ENCODE assay signal across 15 cellular contexts in genomic region chr10:35426657-35427056, GRCh38.
DNase-seq lines count a peak whose midpoint lies in the region; ATAC-seq and TF ChIP-seq lines count a peak whose summit lies in the region.
"Had no signal": no experiment of that assay in that cellular context is flagged by ENCODE, and none has a peak within 500 bp of the region (broad histone marks: within the 10 kb centered on the region; RNA-seq: fewer than 3 reads in every experiment).

No MANE protein-coding gene starts in this region.

- ATAC-seq in natural killer cell (no peak), GM21423 (IDR thresholded peaks at IDR 0.05; ENCODE audit: unreplicated experiment) (no peak), HG02973 (IDR thresholded peaks at IDR 0.05; ENCODE audit: unreplicated experiment) (no peak)
- ATAC-seq in natural killer cell treated with Interleukin-12 subunit alpha and Interleukin-12 subunit beta and Interleukin-15 and Interleukin-18, amount 100 ng/mL, for 72 hours = no peak

- H3K27ac Mint-ChIP-seq in natural killer cell (peak overlapping the region; percentile 59 to 80), neural crest cell (ENCODE audit: unreplicated experiment) (peak overlapping the region; percentile 90)
- peak overlapping the region in 1 of 2 donors; percentile 14 for H3K27ac Mint-ChIP-seq in natural killer cell treated with Interleukin-12 subunit alpha and Interleukin-12 subunit beta and Interleukin-15 and Interleukin-18, amount 100 ng/mL, for 72 hours

- H3K9me3 Mint-ChIP-seq in natural killer cell = no peaks in the 10 kb centered on the region
- no peaks in the 10 kb centered on the region for H3K9me3 Mint-ChIP-seq in natural killer cell treated with Interleukin-12 subunit alpha and Interleukin-12 subunit beta and Interleukin-15 and Interleukin-18, amount 100 ng/mL, for 72 hours
- H3K9me3 Mint-ChIP-seq in neural crest cell = no peaks in the 10 kb centered on the region

- H3K4me3 Mint-ChIP-seq in natural killer cell = no peak overlapping the region
- H3K4me3 Mint-ChIP-seq in natural killer cell treated with Interleukin-12 subunit alpha and Interleukin-12 subunit beta and Interleukin-15 and Interleukin-18, amount 100 ng/mL, for 72 hours = no peak overlapping the region
- peak overlapping the region; percentile 39 for H3K4me3 Mint-ChIP-seq in neural crest cell

- TF ChIP-seq CTCF in natural killer cell (IDR thresholded peaks at IDR 0.05) = no peak
- no peak for TF ChIP-seq CTCF in neural crest cell (conservative IDR thresholded peaks at IDR 0.05)
- TF ChIP-seq CTCF in uterus (IDR thresholded peaks at IDR 0.05) = no peak
- no peak for TF ChIP-seq CTCF in foreskin fibroblast (IDR thresholded peaks at IDR 0.05; ENCODE audit: low read depth, low read length)

- TF ChIP-seq POLR2A in uterus (IDR thresholded peaks at IDR 0.05) = no peak

- no peaks in the 10 kb centered on the region for H3K27me3 ChIP-seq in uterus
- H3K27me3 ChIP-seq: BLaER1 treated with 17β-estradiol and CSF1 and Interleukin-3, amounts not matched to agents 10 nM and 100 nM had no signal

- H3K9me3 ChIP-seq in uterus = no peaks in the 10 kb centered on the region

- H3K27me3 Mint-ChIP-seq in natural killer cell (ENCODE audit: low read depth in 2 of 2) (no peaks in the 10 kb centered on the region), neural crest cell (ENCODE audit: low read depth) (no peaks in the 10 kb centered on the region)
- no peaks in the 10 kb centered on the region for H3K27me3 Mint-ChIP-seq in natural killer cell treated with Interleukin-12 subunit alpha and Interleukin-12 subunit beta and Interleukin-15 and Interleukin-18, amount 100 ng/mL, for 72 hours

- peaks cover 44 to 52% of the 10 kb centered on the region in 2 donors for H3K4me1 Mint-ChIP-seq in natural killer cell
- H3K4me1 Mint-ChIP-seq in natural killer cell treated with Interleukin-12 subunit alpha and Interleukin-12 subunit beta and Interleukin-15 and Interleukin-18, amount 100 ng/mL, for 72 hours (ENCODE audit: low read depth in 2 of 2) = peaks cover 32 to 39% of the 10 kb centered on the region in 2 donors
- peaks cover 58% of the 10 kb centered on the region for H3K4me1 Mint-ChIP-seq in neural crest cell

- H3K4me3 ChIP-seq in uterus (no peak overlapping the region), foreskin fibroblast (ENCODE audit: low read depth in 1 of 2, low read length in 2 of 2) (no peak overlapping the region)
- H3K4me3 ChIP-seq: BLaER1 treated with 17β-estradiol and CSF1 and Interleukin-3, amounts not matched to agents 10 nM and 100 nM; GM23248 had no signal

- H3K36me3 Mint-ChIP-seq in natural killer cell = no peaks in the 10 kb centered on the region
- H3K36me3 Mint-ChIP-seq in natural killer cell treated with Interleukin-12 subunit alpha and Interleukin-12 subunit beta and Interleukin-15 and Interleukin-18, amount 100 ng/mL, for 72 hours = no peaks in the 10 kb centered on the region
- H3K36me3 Mint-ChIP-seq in neural crest cell (ENCODE audit: low read depth) = no peaks in the 10 kb centered on the region

- intact Hi-C loops in natural killer cell (cut with micrococcal nuclease) = no loop called here
- intact Hi-C loops in uterus (cut with DNase I; ENCODE audit: low total_unique reads) = no loop called here

- no peaks in the 10 kb centered on the region for H3K36me3 ChIP-seq in uterus

- no peak for DNase-seq in natural killer cell
- DNase-seq in natural killer cell treated with Interleukin-12 subunit alpha and Interleukin-12 subunit beta and Interleukin-15 and Interleukin-18, amount 100 ng/mL, for 72 hours (ENCODE audit: low spot score) = no peak
- DNase-seq in globus pallidus (ENCODE audit: low spot score) = peak; percentile 86
- no peak for DNase-seq in neural crest cell (ENCODE audit: low read depth, low spot score)
- DNase-seq in uterus = peak in 1 of 2 donors; percentile 1
- DNase-seq in foreskin fibroblast = no peak
- DNase-seq: 8988T, DMS153, GM23248, Karpas-422, NCI-H187 treated with DMSO at 0.1 percent for 48 hours, NCI-H82 had no signal

- H3K4me1 ChIP-seq in uterus = peaks cover 6 to 21% of the 10 kb centered on the region in 2 donors

- H3K27ac ChIP-seq in uterus = peak overlapping the region; percentile 93 to 99
- H3K27ac ChIP-seq: BLaER1 treated with 17β-estradiol and CSF1 and Interleukin-3, amounts not matched to agents 10 nM and 100 nM; GM23248 had no signal
